In the genomic region with DNA sequence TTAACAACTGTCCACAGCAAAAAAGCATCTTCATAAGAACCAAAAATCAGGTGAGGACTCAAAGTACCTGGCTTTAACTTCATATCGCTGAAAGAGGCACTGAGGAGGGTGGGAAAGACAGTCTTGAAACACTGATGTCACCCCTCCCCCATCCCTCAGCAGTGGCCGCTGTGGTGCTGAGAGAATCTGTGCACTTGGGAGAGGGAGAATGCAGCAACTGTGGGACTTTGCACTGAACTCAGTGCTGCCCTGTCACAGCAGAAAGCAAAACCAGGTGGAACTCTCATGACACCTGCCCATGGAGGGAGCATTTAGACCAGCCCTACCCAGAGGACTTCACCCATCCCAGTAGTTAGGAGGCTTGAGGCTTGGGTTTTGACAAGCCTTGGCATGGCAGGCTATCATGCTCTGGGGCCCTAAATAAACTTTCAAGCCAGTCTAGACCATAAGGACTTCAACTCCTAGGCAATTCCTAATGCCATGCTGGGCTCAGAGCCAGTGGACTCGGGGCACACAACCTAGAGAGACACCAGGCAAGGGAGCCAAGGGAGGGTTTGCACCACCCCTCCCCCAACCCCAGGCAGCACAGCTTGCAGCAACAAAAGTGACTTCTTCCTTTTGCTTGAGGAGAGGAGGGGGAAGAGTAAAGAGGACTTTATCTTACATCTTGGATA, we compare ENCODE assay signal across 1 cellular context.
TF ChIP-seq lines count a peak whose summit lies in the region.

No MANE protein-coding gene starts in this region.

TF ChIP-seq in HepG2, 621 proteins besides CTCF, POLR2A, EP300 and RAD21 (continued from another document and continues in another):
- TF ChIP-seq ZNF362 (CRISPR knock-in tag; IDR thresholded peaks at IDR 0.05; ENCODE audit: borderline replicate concordance) (no peak), ZNF331 (CRISPR knock-in tag; IDR thresholded peaks at IDR 0.05) (no peak), HOXD1 (CRISPR knock-in tag; IDR thresholded peaks at IDR 0.05) (no peak), WIZ (CRISPR knock-in tag; IDR thresholded peaks at IDR 0.05) (no peak), HDAC1 (CRISPR knock-in tag; IDR thresholded peaks at IDR 0.05) (peak; percentile 48; the same call in 1 of the 2 replicates), RBFOX2 (IDR thresholded peaks at IDR 0.05; ENCODE audit: low read depth, low read length) (no peak), HNRNPK (IDR thresholded peaks at IDR 0.05; ENCODE audit: low read depth, low read length, poor library complexity, severe bottlenecking) (no peak), ZNF10 (CRISPR knock-in tag; IDR thresholded peaks at IDR 0.05; ENCODE audit: borderline replicate concordance, low read depth) (no peak), ESRRA (CRISPR knock-in tag; IDR thresholded peaks at IDR 0.05; ENCODE audit: low read depth) (no peak), FOSL2 (CRISPR knock-in tag; IDR thresholded peaks at IDR 0.05) (peak; percentile 34; the same call in 1 of the 2 replicates), E2F2 (CRISPR knock-in tag; IDR thresholded peaks at IDR 0.05; ENCODE audit: borderline replicate concordance) (no peak), SNRNP70 (IDR thresholded peaks at IDR 0.05; ENCODE audit: low read depth, low read length) (no peak), ZNF737 (CRISPR knock-in tag; IDR thresholded peaks at IDR 0.05; ENCODE audit: borderline replicate concordance) (no peak), XBP1 (CRISPR knock-in tag; IDR thresholded peaks at IDR 0.05) (no peak), SIX1 (CRISPR knock-in tag; IDR thresholded peaks at IDR 0.05; ENCODE audit: borderline replicate concordance) (no peak), SP140L (CRISPR knock-in tag; IDR thresholded peaks at IDR 0.05; ENCODE audit: borderline replicate concordance) (no peak), PAWR (CRISPR knock-in tag; IDR thresholded peaks at IDR 0.05; ENCODE audit: borderline replicate concordance) (no peak), PCBP1 (IDR thresholded peaks at IDR 0.05; ENCODE audit: borderline replicate concordance, low read depth, low read length) (no peak), MXI1 (IDR thresholded peaks at IDR 0.05; ENCODE audit: borderline replicate concordance, low read depth, low read length) (no peak), ZNF530 (CRISPR knock-in tag; IDR thresholded peaks at IDR 0.05; ENCODE audit: low read depth) (no peak), TFAP4 (IDR thresholded peaks at IDR 0.05; ENCODE audit: borderline replicate concordance, low read depth) (no peak; the same call in 1 of the 2 replicates), ZNF670 (CRISPR knock-in tag; IDR thresholded peaks at IDR 0.05; ENCODE audit: borderline replicate concordance) (no peak), ZNF367 (CRISPR knock-in tag; IDR thresholded peaks at IDR 0.05; ENCODE audit: borderline replicate concordance) (no peak), ZNF841 (CRISPR knock-in tag; IDR thresholded peaks at IDR 0.05; ENCODE audit: borderline replicate concordance) (no peak), SIN3B (IDR thresholded peaks at IDR 0.05; ENCODE audit: low read length) (no peak), ZNF788 (CRISPR knock-in tag; IDR thresholded peaks at IDR 0.05; ENCODE audit: borderline replicate concordance) (no peak), HMGA1 (CRISPR knock-in tag; conservative IDR thresholded peaks at IDR 0.05) (no peak), SCMH1 (CRISPR knock-in tag; IDR thresholded peaks at IDR 0.05; ENCODE audit: borderline replicate concordance) (no peak), HNF4A (CRISPR knock-in tag; IDR thresholded peaks at IDR 0.05) (peak; percentile 90), SKI (IDR thresholded peaks at IDR 0.05; ENCODE audit: partially characterized antibody) (peak; percentile 10), ZNF773 (CRISPR knock-in tag; IDR thresholded peaks at IDR 0.05; ENCODE audit: borderline replicate concordance) (no peak), ISL2 (CRISPR knock-in tag; IDR thresholded peaks at IDR 0.05) (no peak), ZNF17 (CRISPR knock-in tag; IDR thresholded peaks at IDR 0.05) (no peak), GMEB1 (CRISPR knock-in tag; IDR thresholded peaks at IDR 0.05; ENCODE audit: borderline replicate concordance) (no peak), MYNN (CRISPR knock-in tag; IDR thresholded peaks at IDR 0.05; ENCODE audit: low read depth) (no peak)
- TF ChIP-seq, protein P1, sequence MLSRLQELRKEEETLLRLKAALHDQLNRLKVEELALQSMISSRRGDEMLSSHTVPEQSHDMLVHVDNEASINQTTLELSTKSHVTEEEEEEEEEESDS (CRISPR knock-in tag; IDR thresholded peaks at IDR 0.05; ENCODE audit: borderline replicate concordance): no peak
- TF ChIP-seq, protein P2, sequence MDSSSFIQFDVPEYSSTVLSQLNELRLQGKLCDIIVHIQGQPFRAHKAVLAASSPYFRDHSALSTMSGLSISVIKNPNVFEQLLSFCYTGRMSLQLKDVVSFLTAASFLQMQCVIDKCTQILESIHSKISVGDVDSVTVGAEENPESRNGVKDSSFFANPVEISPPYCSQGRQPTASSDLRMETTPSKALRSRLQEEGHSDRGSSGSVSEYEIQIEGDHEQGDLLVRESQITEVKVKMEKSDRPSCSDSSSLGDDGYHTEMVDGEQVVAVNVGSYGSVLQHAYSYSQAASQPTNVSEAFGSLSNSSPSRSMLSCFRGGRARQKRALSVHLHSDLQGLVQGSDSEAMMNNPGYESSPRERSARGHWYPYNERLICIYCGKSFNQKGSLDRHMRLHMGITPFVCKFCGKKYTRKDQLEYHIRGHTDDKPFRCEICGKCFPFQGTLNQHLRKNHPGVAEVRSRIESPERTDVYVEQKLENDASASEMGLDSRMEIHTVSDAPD (CRISPR knock-in tag; IDR thresholded peaks at IDR 0.05): no peak
- TF ChIP-seq, protein P3, sequence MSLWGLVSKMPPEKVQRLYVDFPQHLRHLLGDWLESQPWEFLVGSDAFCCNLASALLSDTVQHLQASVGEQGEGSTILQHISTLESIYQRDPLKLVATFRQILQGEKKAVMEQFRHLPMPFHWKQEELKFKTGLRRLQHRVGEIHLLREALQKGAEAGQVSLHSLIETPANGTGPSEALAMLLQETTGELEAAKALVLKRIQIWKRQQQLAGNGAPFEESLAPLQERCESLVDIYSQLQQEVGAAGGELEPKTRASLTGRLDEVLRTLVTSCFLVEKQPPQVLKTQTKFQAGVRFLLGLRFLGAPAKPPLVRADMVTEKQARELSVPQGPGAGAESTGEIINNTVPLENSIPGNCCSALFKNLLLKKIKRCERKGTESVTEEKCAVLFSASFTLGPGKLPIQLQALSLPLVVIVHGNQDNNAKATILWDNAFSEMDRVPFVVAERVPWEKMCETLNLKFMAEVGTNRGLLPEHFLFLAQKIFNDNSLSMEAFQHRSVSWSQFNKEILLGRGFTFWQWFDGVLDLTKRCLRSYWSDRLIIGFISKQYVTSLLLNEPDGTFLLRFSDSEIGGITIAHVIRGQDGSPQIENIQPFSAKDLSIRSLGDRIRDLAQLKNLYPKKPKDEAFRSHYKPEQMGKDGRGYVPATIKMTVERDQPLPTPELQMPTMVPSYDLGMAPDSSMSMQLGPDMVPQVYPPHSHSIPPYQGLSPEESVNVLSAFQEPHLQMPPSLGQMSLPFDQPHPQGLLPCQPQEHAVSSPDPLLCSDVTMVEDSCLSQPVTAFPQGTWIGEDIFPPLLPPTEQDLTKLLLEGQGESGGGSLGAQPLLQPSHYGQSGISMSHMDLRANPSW (CRISPR knock-in tag; IDR thresholded peaks at IDR 0.05; ENCODE audit: borderline replicate concordance): no peak
- TF ChIP-seq, protein P4, sequence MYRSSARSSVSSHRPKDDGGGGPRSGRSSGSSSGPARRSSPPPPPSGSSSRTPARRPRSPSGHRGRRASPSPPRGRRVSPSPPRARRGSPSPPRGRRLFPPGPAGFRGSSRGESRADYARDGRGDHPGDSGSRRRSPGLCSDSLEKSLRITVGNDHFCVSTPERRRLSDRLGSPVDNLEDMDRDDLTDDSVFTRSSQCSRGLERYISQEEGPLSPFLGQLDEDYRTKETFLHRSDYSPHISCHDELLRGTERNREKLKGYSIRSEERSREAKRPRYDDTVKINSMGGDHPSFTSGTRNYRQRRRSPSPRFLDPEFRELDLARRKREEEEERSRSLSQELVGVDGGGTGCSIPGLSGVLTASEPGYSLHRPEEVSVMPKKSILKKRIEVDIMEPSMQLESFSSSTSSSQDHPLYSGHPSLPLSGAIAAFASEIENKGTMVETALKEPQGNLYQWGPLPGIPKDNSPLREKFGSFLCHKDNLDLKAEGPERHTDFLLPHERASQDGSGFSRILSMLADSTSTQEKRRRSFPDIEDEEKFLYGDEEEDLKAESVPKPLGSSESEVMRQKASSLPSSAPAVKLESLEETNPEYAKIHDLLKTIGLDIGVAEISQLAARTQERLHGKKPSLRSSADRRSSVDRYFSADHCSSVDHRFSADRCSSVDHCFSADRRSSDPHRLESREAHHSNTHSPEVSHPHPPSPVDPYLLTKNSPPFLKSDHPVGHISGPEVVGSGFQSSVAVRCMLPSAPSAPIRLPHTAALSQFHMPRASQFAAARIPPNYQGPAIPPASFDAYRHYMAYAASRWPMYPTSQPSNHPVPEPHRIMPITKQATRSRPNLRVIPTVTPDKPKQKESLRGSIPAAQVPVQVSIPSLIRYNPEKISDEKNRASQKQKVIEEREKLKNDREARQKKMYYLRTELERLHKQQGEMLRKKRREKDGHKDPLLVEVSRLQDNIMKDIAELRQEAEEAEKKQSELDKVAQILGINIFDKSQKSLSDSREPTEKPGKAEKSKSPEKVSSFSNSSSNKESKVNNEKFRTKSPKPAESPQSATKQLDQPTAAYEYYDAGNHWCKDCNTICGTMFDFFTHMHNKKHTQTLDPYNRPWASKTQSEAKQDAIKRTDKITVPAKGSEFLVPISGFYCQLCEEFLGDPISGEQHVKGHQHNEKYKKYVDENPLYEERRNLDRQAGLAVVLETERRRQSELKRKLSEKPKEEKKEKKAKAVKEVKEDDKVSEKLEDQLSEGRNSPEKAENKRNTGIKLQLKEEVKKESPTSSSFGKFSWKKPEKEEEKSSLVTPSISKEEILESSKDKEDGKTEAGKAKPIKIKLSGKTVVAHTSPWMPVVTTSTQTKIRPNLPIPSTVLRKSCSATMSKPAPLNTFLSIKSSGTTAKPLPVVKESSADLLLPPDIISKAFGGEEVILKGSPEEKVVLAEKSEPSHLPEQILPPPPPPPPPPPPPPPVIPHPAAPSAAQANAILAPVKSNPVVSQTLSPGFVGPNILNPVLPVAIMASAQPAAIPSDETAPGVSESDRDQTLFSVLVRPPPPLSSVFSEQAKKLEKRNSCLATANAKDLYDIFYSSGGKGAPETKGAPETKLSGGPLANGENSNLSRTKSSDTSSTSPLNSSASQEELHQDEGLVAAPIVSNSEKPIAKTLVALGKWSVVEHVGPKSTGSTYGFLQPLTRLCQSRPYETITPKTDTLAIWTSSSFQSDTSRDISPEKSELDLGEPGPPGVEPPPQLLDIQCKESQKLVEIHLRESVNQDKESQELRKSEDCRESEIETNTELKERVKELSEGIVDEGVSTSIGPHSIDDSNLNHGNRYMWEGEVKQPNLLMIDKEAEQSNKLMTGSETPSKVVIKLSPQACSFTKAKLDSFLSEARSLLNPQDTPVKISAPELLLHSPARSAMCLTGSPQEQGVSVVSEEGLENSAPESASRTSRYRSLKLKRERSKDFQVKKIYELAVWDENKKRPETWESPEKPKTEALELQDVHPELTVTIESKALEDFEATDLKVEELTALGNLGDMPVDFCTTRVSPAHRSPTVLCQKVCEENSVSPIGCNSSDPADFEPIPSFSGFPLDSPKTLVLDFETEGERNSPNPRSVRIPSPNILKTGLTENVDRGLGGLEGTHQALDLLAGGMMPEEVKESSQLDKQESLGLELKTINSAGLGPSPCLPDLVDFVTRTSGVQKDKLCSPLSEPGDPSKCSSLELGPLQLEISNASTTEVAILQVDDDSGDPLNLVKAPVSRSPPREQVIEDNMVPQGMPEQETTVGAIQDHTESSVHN (CRISPR knock-in tag; IDR thresholded peaks at IDR 0.05): no peak
